In genomic region chr22:35493074-35493473, GRCh38 we compare ENCODE assay signal across 30 cellular contexts. TPM values are rescaled to one million over a fixed set of nuclear protein-coding genes. Genes with fewer than 3 reads are reported as not detected.
"Had no signal": no experiment of that assay in that cellular context is flagged by ENCODE, and none has a peak within 500 bp of the region (broad histone marks: within the 10 kb centered on the region; RNA-seq: fewer than 3 reads in every experiment).

No MANE protein-coding gene starts in this region.

- ATAC-seq: effector memory CD8-positive, alpha-beta T cell; esophagus mucosa; gastrocnemius medialis; heart right ventricle; left cardiac atrium; left lung; left ventricle myocardium superior; lower lobe of right lung; mucosa of descending colon had no signal

- H3K4me1 ChIP-seq: gastrocnemius medialis, heart right ventricle, left lung, lower lobe of right lung had no signal

- FAIRE-seq: colon, endometrium, islet of Langerhans, keratinocyte had no signal

- H3K27me3 ChIP-seq: dorsolateral prefrontal cortex, gastrocnemius medialis, left lung had no signal

- DNase-seq: dermis blood vessel endothelial cell; dorsolateral prefrontal cortex; effector CD4-positive, alpha-beta T cell; effector memory CD8-positive, alpha-beta T cell; endodermal cell; erythroblast; esophagus squamous epithelium; foreskin fibroblast; foreskin melanocyte; gastrocnemius medialis; glutamatergic neuron; head of caudate nucleus; heart right ventricle; hippocampal formation; left cardiac atrium; left lung; left ventricle myocardium superior; lower lobe of right lung; mesenchymal stem cell; mucosa of descending colon; naive B cell had no signal

- H3K27ac Mint-ChIP-seq: endodermal cell, mesothelial cell of epicardium, naive B cell had no signal

- H3K9me3 Mint-ChIP-seq: effector memory CD8-positive, alpha-beta T cell; mesothelial cell of epicardium had no signal

- H3K4me3 ChIP-seq: coronary artery, dorsolateral prefrontal cortex, esophagus squamous epithelium, gastrocnemius medialis, heart right ventricle, left lung, lower lobe of right lung, mucosa of descending colon had no signal

- H3K36me3 ChIP-seq: esophagus squamous epithelium, gastrocnemius medialis, heart right ventricle, left lung, lower lobe of right lung had no signal

- H3K36me3 Mint-ChIP-seq: mesothelial cell of epicardium, naive B cell had no signal

- H3K9me3 ChIP-seq: esophagus squamous epithelium, gastrocnemius medialis, heart right ventricle, left lung, lower lobe of right lung, mucosa of descending colon had no signal

- H3K4me3 Mint-ChIP-seq: effector memory CD8-positive, alpha-beta T cell; endodermal cell; mesothelial cell of epicardium; naive B cell had no signal

- H3K4me1 Mint-ChIP-seq: endodermal cell, mesothelial cell of epicardium, naive B cell had no signal

- H3K27ac ChIP-seq: coronary artery, dorsolateral prefrontal cortex, epithelial cell of prostate, esophagus squamous epithelium, gastrocnemius medialis, heart right ventricle, left lung, lower lobe of right lung had no signal

RNA-seq across cellular contexts. Expression of gene RASD2, which starts 47.6 kb away (rescaled TPM):
- total RNA-seq: lung microvascular endothelial cell, mesothelial cell of epicardium had no signal
